ENCODE assay signal across 19 cellular contexts in the genomic region with DNA sequence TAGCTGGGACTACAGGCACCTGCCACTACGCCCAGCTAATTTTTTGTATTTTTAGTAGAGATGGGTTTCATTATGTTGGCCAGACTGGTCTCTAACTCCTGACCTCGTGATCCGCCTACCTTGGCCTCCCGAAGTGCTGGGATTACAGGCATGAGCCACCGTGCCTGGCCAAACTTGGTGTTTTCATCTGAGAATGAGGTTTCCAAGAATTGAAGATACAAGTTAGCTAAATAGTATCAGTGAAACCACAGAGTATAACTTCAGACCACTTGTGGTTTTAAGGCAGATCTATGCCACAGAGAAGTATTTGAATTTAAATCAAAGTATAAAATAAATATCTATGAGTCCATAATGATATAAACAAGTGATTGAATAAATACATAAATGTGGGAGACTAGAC.
DNase-seq lines count a peak whose midpoint lies in the region; ATAC-seq and TF ChIP-seq lines count a peak whose summit lies in the region.
"Had no signal": no experiment of that assay in that cellular context is flagged by ENCODE, and none has a peak within 500 bp of the region (broad histone marks: within the 10 kb centered on the region; RNA-seq: fewer than 3 reads in every experiment).

No MANE protein-coding gene starts in this region.

- H3K36me3 Mint-ChIP-seq in activated CD8-positive, alpha-beta memory T cell treated with anti-CD3 and anti-CD28 coated beads, Interleukin-2, amount 10 ng/mL, durations not matched to agents 7 days and 5 days: peaks cover 19% of the 10 kb centered on the region
- H3K36me3 Mint-ChIP-seq in CD4-positive, alpha-beta memory T cell: peaks cover 0 to 8% of the 10 kb centered on the region in 2 donors
- H3K36me3 Mint-ChIP-seq in activated CD8-positive, alpha-beta T cell treated with anti-CD3 and anti-CD28 coated beads for 36 hours (ENCODE audit: low read depth): peaks cover 23% of the 10 kb centered on the region
- peaks cover 5 to 20% (median 11%) of the 10 kb centered on the region in 3 donors for H3K36me3 Mint-ChIP-seq in naive thymus-derived CD8-positive, alpha-beta T cell

- TF ChIP-seq CTCF in activated CD8-positive, alpha-beta T cell treated with anti-CD3 and anti-CD28 coated beads for 36 hours (IDR thresholded peaks at IDR 0.05): no peak

- CTCF ChIA-PET in activated CD8-positive, alpha-beta memory T cell treated with anti-CD3 and anti-CD28 coated beads, Interleukin-2, amount 10 ng/mL, durations not matched to agents 7 days and 5 days (lab: Charles Lee): no interaction called here
- CTCF ChIA-PET in CD4-positive, alpha-beta memory T cell (lab: Charles Lee; ENCODE audit: partially characterized antibody): interaction anchor here (1.5 kb wide), 1 partner anchor 13 kb away, joined by 5 read pairs; no protein-coding TSS in a partner anchor
- CTCF ChIA-PET in activated CD8-positive, alpha-beta T cell treated with anti-CD3 and anti-CD28 coated beads for 36 hours (lab: Charles Lee): interaction anchor here (0.6 to 1.0 kb wide), 3 partner anchors 52 to 203 kb away, joined by 3 to 4 read pairs (median 3); a partner anchor contains a TSS

- H3K9me3 Mint-ChIP-seq in activated CD8-positive, alpha-beta memory T cell treated with anti-CD3 and anti-CD28 coated beads, Interleukin-2, amount 10 ng/mL, durations not matched to agents 7 days and 5 days (ENCODE audit: low read depth): peaks cover 9% of the 10 kb centered on the region
- H3K9me3 Mint-ChIP-seq in CD4-positive, alpha-beta memory T cell: peaks cover 0 to 12% (median 8%) of the 10 kb centered on the region in 8 donors
- peaks cover 16% of the 10 kb centered on the region for H3K9me3 Mint-ChIP-seq in activated CD8-positive, alpha-beta T cell treated with anti-CD3 and anti-CD28 coated beads for 36 hours
- H3K9me3 Mint-ChIP-seq in naive thymus-derived CD8-positive, alpha-beta T cell: peaks cover 0 to 23% (median 4%) of the 10 kb centered on the region in 9 donors

- H3K36me3 ChIP-seq in CD4-positive, alpha-beta memory T cell (ENCODE audit: insufficient read depth, low read length): no peaks in the 10 kb centered on the region
- H3K36me3 ChIP-seq: Peyer's patch had no signal

- H3K9me3 ChIP-seq in CD4-positive, alpha-beta memory T cell (ENCODE audit: control insufficient read depth in 1 of 2, low read length in 2 of 2): no peaks in the 10 kb centered on the region
- H3K9me3 ChIP-seq: A549, Caco-2, Peyer's patch had no signal

- intact Hi-C loops in CD4-positive, alpha-beta memory T cell (cut with micrococcal nuclease): no loop called here
- intact Hi-C loops in activated CD8-positive, alpha-beta T cell treated with anti-CD3 and anti-CD28 coated beads for 36 hours (cut with micrococcal nuclease): no loop called here
- intact Hi-C loops in Right ventricle myocardium inferior (cut with DNase I): no loop called here

- no peak overlapping the region for H3K27ac ChIP-seq in CD4-positive, alpha-beta memory T cell (ENCODE audit: low read depth, low read length)
- H3K27ac ChIP-seq: A549, C4-2B, Peyer's patch had no signal

- H3K4me3 Mint-ChIP-seq in activated CD8-positive, alpha-beta memory T cell treated with anti-CD3 and anti-CD28 coated beads, Interleukin-2, amount 10 ng/mL, durations not matched to agents 7 days and 5 days: no peak overlapping the region
- peak overlapping the region in 5 of 8 donors; percentile 15 to 49 (median 44) for H3K4me3 Mint-ChIP-seq in CD4-positive, alpha-beta memory T cell
- no peak overlapping the region for H3K4me3 Mint-ChIP-seq in activated CD8-positive, alpha-beta T cell treated with anti-CD3 and anti-CD28 coated beads for 36 hours
- H3K4me3 Mint-ChIP-seq in naive thymus-derived CD8-positive, alpha-beta T cell: peak overlapping the region in 9 of 10 donors; percentile 15 to 71 (median 50)

- no peak overlapping the region for H3K4me3 ChIP-seq in CD4-positive, alpha-beta memory T cell (ENCODE audit: low read length in 2 of 2)
- H3K4me3 ChIP-seq: A549, K562, Peyer's patch had no signal

- H3K4me1 Mint-ChIP-seq in activated CD8-positive, alpha-beta memory T cell treated with anti-CD3 and anti-CD28 coated beads, Interleukin-2, amount 10 ng/mL, durations not matched to agents 7 days and 5 days: peaks cover 27% of the 10 kb centered on the region
- peaks cover 4 to 24% (median 17%) of the 10 kb centered on the region in 4 donors for H3K4me1 Mint-ChIP-seq in CD4-positive, alpha-beta memory T cell
- H3K4me1 Mint-ChIP-seq in activated CD8-positive, alpha-beta T cell treated with anti-CD3 and anti-CD28 coated beads for 36 hours (ENCODE audit: low read depth): peaks cover 67% of the 10 kb centered on the region
- H3K4me1 Mint-ChIP-seq in naive thymus-derived CD8-positive, alpha-beta T cell: peaks cover 22 to 44% (median 32%) of the 10 kb centered on the region in 4 donors

- no peaks in the 10 kb centered on the region for H3K27me3 ChIP-seq in CD4-positive, alpha-beta memory T cell (ENCODE audit: insufficient read depth, low read length)
- H3K27me3 ChIP-seq: Peyer's patch had no signal

- H3K27me3 Mint-ChIP-seq in activated CD8-positive, alpha-beta memory T cell treated with anti-CD3 and anti-CD28 coated beads, Interleukin-2, amount 10 ng/mL, durations not matched to agents 7 days and 5 days: peaks cover 39% of the 10 kb centered on the region
- H3K27me3 Mint-ChIP-seq in CD4-positive, alpha-beta memory T cell: peaks cover 1 to 3% of the 10 kb centered on the region in 2 donors
- peaks cover 8% of the 10 kb centered on the region for H3K27me3 Mint-ChIP-seq in activated CD8-positive, alpha-beta T cell treated with anti-CD3 and anti-CD28 coated beads for 36 hours
- H3K27me3 Mint-ChIP-seq in naive thymus-derived CD8-positive, alpha-beta T cell: no peaks in the 10 kb centered on the region

- peak; percentile 49 for DNase-seq in activated CD8-positive, alpha-beta memory T cell treated with anti-CD3 and anti-CD28 coated beads, Interleukin-2, amount 10 ng/mL, durations not matched to agents 7 days and 5 days
- DNase-seq in activated CD8-positive, alpha-beta memory T cell treated with anti-CD3 and anti-CD28 coated beads, Interleukin-2, amount 50 U/mL, for 4 hours: no peak
- DNase-seq in CD4-positive, alpha-beta memory T cell: no peak
- DNase-seq in activated CD8-positive, alpha-beta T cell treated with anti-CD3 and anti-CD28 coated beads for 36 hours: peak; percentile 68
- DNase-seq in naive thymus-derived CD8-positive, alpha-beta T cell: peak in 1 of 10 donors; percentile 17
- DNase-seq in AG20443 (ENCODE audit: low spot score) (no peak), Right ventricle myocardium inferior (ENCODE audit: missing footprints) (no peak)
- DNase-seq: Caco-2, DMS153, EL, NCI-H1436, NCI-H2081, NCI-H510A, Peyer's patch, Right ventricle myocardium superior had no signal

- POLR2A ChIA-PET in CD4-positive, alpha-beta memory T cell (lab: Charles Lee; ENCODE audit: partially characterized antibody): interaction anchor here (0.6 to 1.4 kb wide), 2 partner anchors 17 to 135 kb away, joined by 3 read pairs; no protein-coding TSS in a partner anchor
- POLR2A ChIA-PET in activated CD8-positive, alpha-beta T cell treated with anti-CD3 and anti-CD28 coated beads for 36 hours (lab: Charles Lee): interaction anchor here (0.6 to 0.8 kb wide), 3 partner anchors 199 to 283 kb away, joined by 3 to 4 read pairs (median 4); partner anchors contain the start of genes AMD1 and GTF3C6
- POLR2A ChIA-PET in naive thymus-derived CD8-positive, alpha-beta T cell (lab: Charles Lee): no interaction called here

- no peak overlapping the region for H3K27ac Mint-ChIP-seq in activated CD8-positive, alpha-beta memory T cell treated with anti-CD3 and anti-CD28 coated beads, Interleukin-2, amount 10 ng/mL, durations not matched to agents 7 days and 5 days
- H3K27ac Mint-ChIP-seq in CD4-positive, alpha-beta memory T cell: peak overlapping the region in 1 of 7 donors; percentile 37
- H3K27ac Mint-ChIP-seq in activated CD8-positive, alpha-beta T cell treated with anti-CD3 and anti-CD28 coated beads for 36 hours: peak overlapping the region; percentile 38
- H3K27ac Mint-ChIP-seq in naive thymus-derived CD8-positive, alpha-beta T cell: peak overlapping the region in 9 of 10 donors; percentile 40 to 89 (median 63)

- H3K4me1 ChIP-seq in CD4-positive, alpha-beta memory T cell (ENCODE audit: insufficient read depth, low read length): peaks cover 5% of the 10 kb centered on the region
- H3K4me1 ChIP-seq: A549, Caco-2, Peyer's patch had no signal

- ATAC-seq in activated CD8-positive, alpha-beta memory T cell treated with anti-CD3 and anti-CD28 coated beads, Interleukin-2, amount 10 ng/mL, durations not matched to agents 7 days and 5 days: peak; percentile 61
- ATAC-seq in activated CD8-positive, alpha-beta T cell treated with anti-CD3 and anti-CD28 coated beads for 36 hours: peak; percentile 45
- peak in 1 of 2 donors; percentile 39 for ATAC-seq in naive thymus-derived CD8-positive, alpha-beta T cell
- ATAC-seq in Right ventricle myocardium inferior (no peak), GM21423 (IDR thresholded peaks at IDR 0.05; ENCODE audit: unreplicated experiment) (no peak)
- ATAC-seq: A549, K562 had no signal

Comparison
In these comparisons a context has a peak if more than half of its experiments do, and no peak if none do; other contexts are left out.
1. DNase-seq: peak in activated CD8-positive, alpha-beta memory T cell treated with anti-CD3 and anti-CD28 coated beads, Interleukin-2, amount 10 ng/mL, durations not matched to agents 7 days and 5 days (single experiment) and activated CD8-positive, alpha-beta T cell treated with anti-CD3 and anti-CD28 coated beads for 36 hours (single experiment); none in activated CD8-positive, alpha-beta memory T cell treated with anti-CD3 and anti-CD28 coated beads, Interleukin-2, amount 50 U/mL, for 4 hours (single experiment), CD4-positive, alpha-beta memory T cell (0 of 5), AG20443 (single experiment) and Right ventricle myocardium inferior (single experiment).
2. ATAC-seq: peak in activated CD8-positive, alpha-beta memory T cell treated with anti-CD3 and anti-CD28 coated beads, Interleukin-2, amount 10 ng/mL, durations not matched to agents 7 days and 5 days (single experiment) and activated CD8-positive, alpha-beta T cell treated with anti-CD3 and anti-CD28 coated beads for 36 hours (single experiment); none in Right ventricle myocardium inferior (single experiment) and GM21423 (single experiment).
3. H3K4me3 Mint-ChIP-seq: peak in CD4-positive, alpha-beta memory T cell (5 of 8) and naive thymus-derived CD8-positive, alpha-beta T cell (9 of 10); none in activated CD8-positive, alpha-beta memory T cell treated with anti-CD3 and anti-CD28 coated beads, Interleukin-2, amount 10 ng/mL, durations not matched to agents 7 days and 5 days (single experiment) and activated CD8-positive, alpha-beta T cell treated with anti-CD3 and anti-CD28 coated beads for 36 hours (single experiment).